ENCODE assay signal across 8 cellular contexts in the genomic region with DNA sequence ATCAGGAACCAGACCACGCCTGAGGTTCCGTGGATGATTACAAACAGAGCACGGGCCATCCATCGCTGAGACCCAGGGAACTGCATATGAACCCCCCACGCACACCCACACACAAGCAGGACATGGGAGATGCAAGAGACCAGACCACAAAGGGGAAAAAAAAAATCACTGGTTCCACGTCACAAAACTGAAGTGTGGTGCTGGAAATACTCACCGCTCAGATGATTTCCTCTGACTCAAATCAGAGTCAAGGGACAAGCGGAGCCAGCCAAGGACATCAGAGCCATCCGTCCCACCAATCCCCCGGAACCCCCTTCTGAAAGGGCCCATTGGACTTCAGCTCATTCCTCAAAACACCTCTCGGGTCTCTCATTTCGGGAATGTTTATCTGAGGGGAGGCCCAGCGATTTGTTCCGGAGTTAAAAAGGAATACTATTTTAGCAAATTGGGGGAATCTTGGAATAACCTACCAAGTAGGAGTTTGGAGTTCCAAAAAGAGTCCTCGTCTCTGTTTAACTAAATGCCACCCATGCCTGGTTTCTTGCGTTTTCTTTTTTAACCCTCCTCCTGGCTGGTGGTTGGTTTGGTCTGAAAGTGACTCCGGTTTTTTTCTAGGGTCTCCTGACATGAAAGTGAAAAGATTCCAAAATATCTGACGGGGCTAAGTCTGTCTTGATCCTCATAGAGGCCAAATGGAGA. TPM values are rescaled to one million over a fixed set of nuclear protein-coding genes. Genes with fewer than 3 reads are reported as not detected.
DNase-seq lines count a peak whose midpoint lies in the region; ATAC-seq, FAIRE-seq and TF ChIP-seq lines count a peak whose summit lies in the region.

No MANE protein-coding gene starts in this region.

- no peaks in the 10 kb centered on the region for H3K27me3 ChIP-seq in ACC112 (ENCODE audit: insufficient read depth, low read length)
- H3K27me3 ChIP-seq in esophagus (ENCODE audit: control insufficient read depth in 1 of 2, insufficient read depth in 2 of 2, low read length in 2 of 2), result no peaks in the 10 kb centered on the region

- H3K79me2 ChIP-seq in ACC112 (ENCODE audit: control insufficient read depth, insufficient read depth, low read length, unreplicated experiment), result peaks cover 6% of the 10 kb centered on the region

- no peak overlapping the region for H2AFZ ChIP-seq in ACC112 (ENCODE audit: low read length, unreplicated experiment)

- H3K27ac ChIP-seq in ACC112 (ENCODE audit: low read depth, low read length), result peak overlapping the region; percentile 75
- peak overlapping the region; percentile 30 to 36 for H3K27ac ChIP-seq in esophagus (ENCODE audit: low read depth in 2 of 2, low read length in 1 of 2)

- TF ChIP-seq POLR2A in GM18951 (IDR thresholded peaks at IDR 0.05; ENCODE audit: extremely low read depth, insufficient read depth, insufficient read length), result peak; percentile 46
- no peak for TF ChIP-seq POLR2A in H54 (IDR thresholded peaks at IDR 0.05; ENCODE audit: low read depth, low read length)

- 73 to 77% methylated on average over 18 of the region's 18 CpGs for WGBS in esophagus, 2 donors

- no peaks in the 10 kb centered on the region for H3K9me3 ChIP-seq in esophagus (ENCODE audit: control insufficient read depth in 2 of 2, insufficient read depth in 1 of 2, low read depth in 1 of 2, low read length in 1 of 2)

- no peaks in the 10 kb centered on the region for H3K36me3 ChIP-seq in ACC112 (ENCODE audit: insufficient read depth, low read length)
- no peaks in the 10 kb centered on the region for H3K36me3 ChIP-seq in esophagus (ENCODE audit: control insufficient read depth in 2 of 2, insufficient read depth in 2 of 2, low read length in 1 of 2)

- peak overlapping the region; percentile 1; the same call in 1 of the 2 replicates for H3K4me3 ChIP-seq in ACC112 (ENCODE audit: low read depth, low read length)
- H3K4me3 ChIP-seq in esophagus (ENCODE audit: low read depth in 1 of 2, low read length in 2 of 2), result no peak overlapping the region

- peak; percentile 58 for ATAC-seq in HG03378 (IDR thresholded peaks at IDR 0.05; ENCODE audit: unreplicated experiment)

- DNase-seq in stimulated activated CD4-positive, alpha-beta T cell treated with anti-CD3 and anti-CD28 coated beads, Interleukin-1b, Interleukin-23, amount 100 ng/mL, for 48 hours, result peak; percentile 37
- DNase-seq in DMS 273 (lab: John Stamatoyannopoulos, UW; ENCODE audit: unreplicated experiment) (no peak), H54 (ENCODE audit: insufficient read length, low spot score) (no peak), MV-4-11 (lab: John Stamatoyannopoulos, UW) (no peak)

- H3K4me1 ChIP-seq in ACC112 (ENCODE audit: control insufficient read depth, insufficient read depth, low read length, unreplicated experiment) (peaks cover 18% of the 10 kb centered on the region), esophagus (ENCODE audit: control insufficient read depth in 2 of 2, insufficient read depth in 2 of 2, low read length in 1 of 2) (no peaks in the 10 kb centered on the region)

- FAIRE-seq in H54 (lab: Jason Lieb, UNC), result no peak

- in situ Hi-C loops in GM18951 (cut with MboI; ENCODE audit: low sequenced_read_pairs, unreplicated experiment), result no loop called here

RNA-seq across cellular contexts. Expression of a gene that starts 15.0 kb away (rescaled TPM):
- 10 to 100 TPM; 15.6 to 37.7 TPM for polyA plus RNA-seq in esophagus

RNA-seq across cellular contexts. Expression of a gene that starts 55.3 kb away (rescaled TPM):
- polyA plus RNA-seq in esophagus, result 10 to 100 TPM; 54.2 to 85.6 TPM

RNA-seq across cellular contexts. Expression of a gene that starts 57.3 kb away (rescaled TPM):
- 10 to 100 TPM; 24.7 to 41.0 TPM for polyA plus RNA-seq in esophagus

RNA-seq across cellular contexts. Expression of a gene that starts 57.3 kb away (rescaled TPM):
- polyA plus RNA-seq in esophagus, result 10 to 100 TPM; 16.8 to 19.7 TPM
